ENCODE assay signal across 17 cellular contexts in the genomic region with DNA sequence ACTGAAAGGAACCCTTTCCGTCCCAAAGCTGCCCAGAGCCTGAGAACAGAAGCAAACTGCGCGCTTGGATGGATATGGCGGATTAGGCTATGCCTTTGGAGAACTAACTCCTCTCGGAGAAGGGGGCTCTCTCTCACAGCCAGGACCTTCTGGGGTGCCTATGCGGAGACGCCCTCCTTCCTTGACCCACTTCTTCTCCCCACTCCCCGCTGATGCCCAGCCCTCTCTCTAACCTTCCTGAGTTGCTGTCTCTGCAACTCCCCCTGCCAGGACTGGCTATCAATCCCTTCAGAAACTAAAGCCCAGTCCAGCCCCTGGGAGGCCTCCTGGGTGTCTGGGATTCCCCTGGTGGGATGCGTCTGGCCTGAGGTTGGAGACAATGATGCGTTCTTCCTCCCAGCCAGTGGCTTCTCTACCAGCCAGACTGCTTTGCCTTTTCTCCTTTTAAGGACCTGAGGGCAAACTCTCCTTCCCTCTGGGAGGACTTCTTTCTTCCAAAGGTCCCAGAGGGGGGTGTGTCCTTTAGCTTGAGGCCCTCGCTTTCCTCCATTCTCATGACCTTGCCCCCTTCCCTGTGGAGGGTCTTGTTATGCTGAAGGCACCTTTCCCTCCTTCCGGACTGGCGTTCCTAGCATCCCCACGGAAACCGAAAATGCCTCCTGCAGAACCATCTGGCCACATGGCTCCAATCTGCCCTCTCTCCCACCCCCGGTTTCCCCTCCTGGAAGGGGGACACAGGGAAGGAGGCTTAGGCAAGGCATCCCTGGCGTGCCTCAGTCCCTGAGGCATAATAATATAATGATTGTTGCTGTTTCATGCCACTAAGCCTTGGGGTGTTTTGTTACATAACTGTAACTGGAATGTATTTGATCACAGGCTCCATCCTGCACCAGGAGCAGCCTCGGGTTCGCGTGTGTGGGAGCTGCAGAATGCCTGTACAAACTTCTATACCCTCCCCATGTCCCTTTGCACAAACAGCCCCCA.
A peak's percentile ranks its signal among the peaks of the same experiment; 100 is the strongest.
DNase-seq lines count a peak whose midpoint lies in the region; ATAC-seq lines count a peak whose summit lies in the region.
"Had no signal": no experiment of that assay in that cellular context is flagged by ENCODE, and none has a peak within 500 bp of the region (broad histone marks: within the 10 kb centered on the region; RNA-seq: fewer than 3 reads in every experiment).

No MANE protein-coding gene starts in this region.

- no peak overlapping the region for H3K9ac ChIP-seq in adipocyte (ENCODE audit: low read length)

- no peak overlapping the region for H3K4me3 ChIP-seq in adipocyte (ENCODE audit: low read length)
- H3K4me3 ChIP-seq in CD4-positive, alpha-beta memory T cell (ENCODE audit: low read length in 2 of 2), result no peak overlapping the region
- H3K4me3 ChIP-seq: MG63, tibial artery had no signal

- peaks cover 12% of the 10 kb centered on the region for H3K27me3 Mint-ChIP-seq in activated naive CD8-positive, alpha-beta T cell treated with anti-CD3 and anti-CD28 coated beads, Interleukin-2, amount 50 U/mL, for 24 hours
- peaks cover 6% of the 10 kb centered on the region for H3K27me3 Mint-ChIP-seq in activated naive CD8-positive, alpha-beta T cell treated with anti-CD3 and anti-CD28 coated beads for 36 hours
- H3K27me3 Mint-ChIP-seq in CD4-positive, alpha-beta memory T cell, result no peaks in the 10 kb centered on the region

- peaks cover 4% of the 10 kb centered on the region for H3K27me3 ChIP-seq in adipocyte (replicated peaks; ENCODE audit: control insufficient read depth, insufficient read depth, low read length)
- H3K27me3 ChIP-seq in CD4-positive, alpha-beta memory T cell (ENCODE audit: insufficient read depth, low read length), result no peaks in the 10 kb centered on the region
- H3K27me3 ChIP-seq: foreskin keratinocyte, MG63, tibial artery had no signal

- POLR2A ChIA-PET in CD4-positive, alpha-beta memory T cell (lab: Charles Lee; ENCODE audit: partially characterized antibody), result no interaction called here

- no peak overlapping the region for H3K27ac Mint-ChIP-seq in activated naive CD8-positive, alpha-beta T cell treated with anti-CD3 and anti-CD28 coated beads, Interleukin-2, amount 50 U/mL, for 24 hours
- H3K27ac Mint-ChIP-seq in activated naive CD8-positive, alpha-beta T cell treated with anti-CD3 and anti-CD28 coated beads for 36 hours, result no peak overlapping the region
- H3K27ac Mint-ChIP-seq in CD4-positive, alpha-beta memory T cell, result peak overlapping the region in 1 of 7 donors; percentile 23
- H3K27ac Mint-ChIP-seq: activated naive CD4-positive, alpha-beta T cell treated with anti-CD3 and anti-CD28 coated beads, Interleukin-2, amount 50 U/mL, for 72 hours; dendritic cell treated with granulocyte-macrophage colony-stimulating factor and Interleukin-4, amounts not matched to agents 40 ng/mL and 50 ng/mL, for 4 days; naive B cell had no signal

- H3K36me3 Mint-ChIP-seq in activated naive CD8-positive, alpha-beta T cell treated with anti-CD3 and anti-CD28 coated beads, Interleukin-2, amount 50 U/mL, for 24 hours (ENCODE audit: low read depth), result peaks cover 19% of the 10 kb centered on the region
- peaks cover 5% of the 10 kb centered on the region for H3K36me3 Mint-ChIP-seq in activated naive CD8-positive, alpha-beta T cell treated with anti-CD3 and anti-CD28 coated beads for 36 hours
- peaks cover 0 to 8% of the 10 kb centered on the region in 2 donors for H3K36me3 Mint-ChIP-seq in CD4-positive, alpha-beta memory T cell

- CTCF ChIA-PET in CD4-positive, alpha-beta memory T cell (lab: Charles Lee; ENCODE audit: partially characterized antibody), result no interaction called here

- ATAC-seq in activated naive CD8-positive, alpha-beta T cell treated with anti-CD3 and anti-CD28 coated beads, Interleukin-2, amount 50 U/mL, for 24 hours, result peak; percentile 76
- ATAC-seq: activated naive CD4-positive, alpha-beta T cell treated with anti-CD3 and anti-CD28 coated beads, Interleukin-2, amount 50 U/mL, for 72 hours; foreskin keratinocyte; Panc1 had no signal

- no peak overlapping the region for H3K4me3 Mint-ChIP-seq in activated naive CD8-positive, alpha-beta T cell treated with anti-CD3 and anti-CD28 coated beads, Interleukin-2, amount 50 U/mL, for 24 hours
- no peak overlapping the region for H3K4me3 Mint-ChIP-seq in activated naive CD8-positive, alpha-beta T cell treated with anti-CD3 and anti-CD28 coated beads for 36 hours
- no peak overlapping the region for H3K4me3 Mint-ChIP-seq in CD4-positive, alpha-beta memory T cell
- H3K4me3 Mint-ChIP-seq: dendritic cell treated with granulocyte-macrophage colony-stimulating factor and Interleukin-4, amounts not matched to agents 40 ng/mL and 50 ng/mL, for 4 days; naive B cell had no signal

- intact Hi-C loops in CD4-positive, alpha-beta memory T cell (cut with micrococcal nuclease), result no loop called here

- H3K27ac ChIP-seq in CD4-positive, alpha-beta memory T cell (ENCODE audit: low read depth, low read length), result no peak overlapping the region
- H3K27ac ChIP-seq: foreskin keratinocyte had no signal

- H3K4me1 ChIP-seq in adipocyte (ENCODE audit: control insufficient read depth, insufficient read depth, low read length), result peaks cover 10% of the 10 kb centered on the region
- no peaks in the 10 kb centered on the region for H3K4me1 ChIP-seq in CD4-positive, alpha-beta memory T cell (ENCODE audit: insufficient read depth, low read length)
- H3K4me1 ChIP-seq: foreskin keratinocyte had no signal

- peaks cover 14% of the 10 kb centered on the region for H3K9me3 Mint-ChIP-seq in activated naive CD8-positive, alpha-beta T cell treated with anti-CD3 and anti-CD28 coated beads, Interleukin-2, amount 50 U/mL, for 24 hours
- peaks cover 12% of the 10 kb centered on the region for H3K9me3 Mint-ChIP-seq in activated naive CD8-positive, alpha-beta T cell treated with anti-CD3 and anti-CD28 coated beads for 36 hours
- peaks cover 0 to 29% (median 21%) of the 10 kb centered on the region in 8 donors for H3K9me3 Mint-ChIP-seq in CD4-positive, alpha-beta memory T cell

- peaks cover 13% of the 10 kb centered on the region for H3K4me1 Mint-ChIP-seq in activated naive CD8-positive, alpha-beta T cell treated with anti-CD3 and anti-CD28 coated beads, Interleukin-2, amount 50 U/mL, for 24 hours
- peaks cover 11% of the 10 kb centered on the region for H3K4me1 Mint-ChIP-seq in activated naive CD8-positive, alpha-beta T cell treated with anti-CD3 and anti-CD28 coated beads for 36 hours
- no peaks in the 10 kb centered on the region for H3K4me1 Mint-ChIP-seq in CD4-positive, alpha-beta memory T cell

- peaks cover 18% of the 10 kb centered on the region for H3K9me3 ChIP-seq in adipocyte (ENCODE audit: control insufficient read depth, low read length)
- H3K9me3 ChIP-seq in CD4-positive, alpha-beta memory T cell (ENCODE audit: control insufficient read depth in 1 of 2, low read length in 2 of 2), result peaks cover 0 to 13% of the 10 kb centered on the region in 2 donors

- no peaks in the 10 kb centered on the region for H3K36me3 ChIP-seq in adipocyte (ENCODE audit: control insufficient read depth, insufficient read depth, low read length, severe bottlenecking)
- H3K36me3 ChIP-seq in CD4-positive, alpha-beta memory T cell (ENCODE audit: insufficient read depth, low read length), result no peaks in the 10 kb centered on the region
- H3K36me3 ChIP-seq: MG63, tibial artery had no signal

- DNase-seq in activated naive CD8-positive, alpha-beta T cell treated with anti-CD3 and anti-CD28 coated beads, Interleukin-2, amount 50 U/mL, for 24 hours, result no peak
- DNase-seq in activated naive CD8-positive, alpha-beta T cell treated with anti-CD3 and anti-CD28 coated beads for 36 hours, result no peak
- DNase-seq in adipocyte (ENCODE audit: low read depth) (peak; percentile 69), iPS-NIHi7 (ENCODE audit: extremely low spot score) (peak; percentile 67), smooth muscle cell of the brain vasculature (ENCODE audit: low read depth, low spot score) (peak; percentile 90), ureter (ENCODE audit: low spot score) (no peak), NK-92 (lab: John Stamatoyannopoulos, UW; ENCODE audit: unreplicated experiment) (no peak)
- DNase-seq in CD4-positive, alpha-beta memory T cell, result no peak
- DNase-seq: 8988T, MG63, naive B cell, small intestine, tibial artery had no signal

Comparison
In these comparisons a context has a peak if more than half of its experiments do, and no peak if none do; other contexts are left out.
1. DNase-seq: peak in adipocyte (single experiment), iPS-NIHi7 (single experiment) and smooth muscle cell of the brain vasculature (single experiment); none in activated naive CD8-positive, alpha-beta T cell treated with anti-CD3 and anti-CD28 coated beads, Interleukin-2, amount 50 U/mL, for 24 hours (single experiment), activated naive CD8-positive, alpha-beta T cell treated with anti-CD3 and anti-CD28 coated beads for 36 hours (single experiment), CD4-positive, alpha-beta memory T cell (0 of 5), ureter (single experiment) and NK-92 (single experiment).